Comparison of ENCODE assay signal across 1 cellular context in genomic region chr16:88705076-88705684, GRCh38.
TF ChIP-seq lines count a peak whose summit lies in the region.

No MANE protein-coding gene starts in this region.

TF ChIP-seq in endothelial cell of umbilical vein, 7 proteins besides CTCF, POLR2A, EP300 and RAD21:
- TF ChIP-seq GATA2 (IDR thresholded peaks at IDR 0.05; ENCODE audit: insufficient read depth, insufficient read length, low read depth, low read length) (no peak), MAX (IDR thresholded peaks at IDR 0.05; ENCODE audit: insufficient read depth, insufficient read length) (no peak), FOS (IDR thresholded peaks at IDR 0.05; ENCODE audit: borderline replicate concordance, insufficient read depth, low read length) (no peak), EZH2 (IDR thresholded peaks at IDR 0.05; ENCODE audit: borderline replicate concordance, low read depth, low read length, severe bottlenecking) (no peak), MYC (IDR thresholded peaks at IDR 0.05; ENCODE audit: low read depth, low read length) (no peak), POLR2AphosphoS5 (IDR thresholded peaks at IDR 0.05; ENCODE audit: insufficient read depth, low read depth, low read length) (no peak), JUN (IDR thresholded peaks at IDR 0.05; ENCODE audit: borderline replicate concordance, insufficient read depth, insufficient read length, low read depth) (no peak)
